Comparison of ENCODE assay signal across 26 cellular contexts in the genomic region with DNA sequence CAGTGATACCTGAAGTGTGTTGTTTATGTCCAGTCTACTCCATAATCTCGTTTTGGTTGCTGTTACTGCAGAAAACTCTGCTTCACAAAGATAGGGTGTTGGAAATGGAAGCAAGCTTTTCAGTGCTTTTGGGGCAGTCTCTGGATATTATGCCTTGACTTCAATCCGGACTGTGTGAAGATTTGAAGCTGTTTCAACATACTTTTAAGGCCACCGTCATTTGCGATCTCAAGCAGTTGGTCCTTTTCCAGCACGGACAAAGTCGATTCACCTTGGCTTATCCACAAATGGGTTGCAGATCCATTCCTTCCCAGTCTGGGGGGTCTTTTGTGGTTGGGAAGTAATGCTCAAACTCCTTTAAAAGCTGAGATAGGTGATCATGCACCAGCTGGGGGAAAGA.
"Had no signal": no experiment of that assay in that cellular context is flagged by ENCODE, and none has a peak within 500 bp of the region (broad histone marks: within the 10 kb centered on the region; RNA-seq: fewer than 3 reads in every experiment).

No MANE protein-coding gene starts in this region.

- H3K27me3 ChIP-seq: stomach, suprapubic skin, testis, thyroid gland, tibial artery, tibial nerve, transverse colon, upper lobe of left lung, upper lobe of right lung, uterus, vagina had no signal

- H3K36me3 ChIP-seq: stomach, suprapubic skin, thoracic aorta, thyroid gland, tibial artery, tibial nerve, transverse colon, upper lobe of left lung, upper lobe of right lung, uterus, vagina had no signal

- ATAC-seq: stimulated activated effector memory CD8-positive, alpha-beta T cell treated with anti-CD3 and anti-CD28 coated beads, Interleukin-12 subunit alpha, Interleukin-12 subunit beta, amount 100 ng/mL, for 72 hours; stimulated activated memory B cell treated with anti-CD40 and anti-IgM and Interleukin-4, amounts not matched to agents 10 μg/mL and 1 μg/mL and 100 μg/mL, for 72 hours; stimulated activated naive B cell treated with anti-CD40 and anti-IgM and Interleukin-4, amounts not matched to agents 10 μg/mL and 1 μg/mL and 100 μg/mL, for 72 hours; stimulated activated naive CD8-positive, alpha-beta T cell treated with anti-CD3 and anti-CD28 coated beads, Interleukin-15, amount 100 ng/mL, for 72 hours; stimulated activated naive CD8-positive, alpha-beta T cell treated with anti-CD3 and anti-CD28 coated beads, Interleukin-15, Interleukin-2, amounts not matched to agents 100 U/mL and 50 U/mL, for 24 hours; upper lobe of right lung had no signal

- H3K27ac ChIP-seq: stomach, suprapubic skin, testis, thoracic aorta, thyroid gland, tibial artery, tibial nerve, transverse colon, upper lobe of left lung, upper lobe of right lung, uterus, vagina had no signal

- H3K9me3 ChIP-seq: stomach, suprapubic skin, testis, thoracic aorta, thyroid gland, tibial artery, tibial nerve, transverse colon, upper lobe of left lung, upper lobe of right lung, uterus, vagina had no signal

- H3K4me3 ChIP-seq: stomach, suprapubic skin, testis, thoracic aorta, thyroid gland, tibial artery, tibial nerve, transverse colon, upper lobe of left lung, upper lobe of right lung, uterus, vagina had no signal

- DNase-seq: stimulated activated CD4-positive, alpha-beta T cell treated with anti-CD3 and anti-CD28 coated beads, Interleukin-2, amount 100 ng/mL, for 48 hours; stimulated activated CD4-positive, alpha-beta T cell treated with anti-CD3 and anti-CD28 coated beads, Interleukin-4, amount 100 ng/mL, for 1 hour; stimulated activated CD4-positive, alpha-beta T cell treated with anti-CD3 and anti-CD28 coated beads, Interleukin-4, amount 100 ng/mL, for 24 hours; stimulated activated CD4-positive, alpha-beta T cell treated with anti-CD3 and anti-CD28 coated beads, Interleukin-4, amount 100 ng/mL, for 4 hours; stimulated activated CD8-positive, alpha-beta memory T cell treated with anti-CD3 and anti-CD28 coated beads, Interleukin-4, amount 100 ng/mL, for 48 hours; stimulated activated naive B cell treated with anti-CD40 and anti-IgM and Interleukin-4, amounts not matched to agents 10 μg/mL and 1 μg/mL and 100 μg/mL, for 72 hours; stimulated activated naive CD4-positive, alpha-beta T cell; stimulated activated naive CD4-positive, alpha-beta T cell treated with Interleukin-2 at 50 U/mL for 16 hours; stimulated activated naive CD8-positive, alpha-beta T cell treated with anti-CD3 and anti-CD28 coated beads, Interleukin-15, amount 100 ng/mL, for 72 hours; stimulated activated naive CD8-positive, alpha-beta T cell treated with anti-CD3 and anti-CD28 coated beads, Interleukin-15, Interleukin-2, amounts not matched to agents 100 U/mL and 50 U/mL, for 24 hours; stomach; substantia nigra; testis; thyroid gland; tibial artery; transverse colon; trophoblast cell; upper lobe of left lung; upper lobe of right lung; uterus had no signal

- H3K4me1 ChIP-seq: stomach, suprapubic skin, testis, thyroid gland, tibial artery, tibial nerve, transverse colon, upper lobe of left lung, upper lobe of right lung, uterus, vagina had no signal
